Comparison of ENCODE assay signal across 1 cellular context in the genomic region with DNA sequence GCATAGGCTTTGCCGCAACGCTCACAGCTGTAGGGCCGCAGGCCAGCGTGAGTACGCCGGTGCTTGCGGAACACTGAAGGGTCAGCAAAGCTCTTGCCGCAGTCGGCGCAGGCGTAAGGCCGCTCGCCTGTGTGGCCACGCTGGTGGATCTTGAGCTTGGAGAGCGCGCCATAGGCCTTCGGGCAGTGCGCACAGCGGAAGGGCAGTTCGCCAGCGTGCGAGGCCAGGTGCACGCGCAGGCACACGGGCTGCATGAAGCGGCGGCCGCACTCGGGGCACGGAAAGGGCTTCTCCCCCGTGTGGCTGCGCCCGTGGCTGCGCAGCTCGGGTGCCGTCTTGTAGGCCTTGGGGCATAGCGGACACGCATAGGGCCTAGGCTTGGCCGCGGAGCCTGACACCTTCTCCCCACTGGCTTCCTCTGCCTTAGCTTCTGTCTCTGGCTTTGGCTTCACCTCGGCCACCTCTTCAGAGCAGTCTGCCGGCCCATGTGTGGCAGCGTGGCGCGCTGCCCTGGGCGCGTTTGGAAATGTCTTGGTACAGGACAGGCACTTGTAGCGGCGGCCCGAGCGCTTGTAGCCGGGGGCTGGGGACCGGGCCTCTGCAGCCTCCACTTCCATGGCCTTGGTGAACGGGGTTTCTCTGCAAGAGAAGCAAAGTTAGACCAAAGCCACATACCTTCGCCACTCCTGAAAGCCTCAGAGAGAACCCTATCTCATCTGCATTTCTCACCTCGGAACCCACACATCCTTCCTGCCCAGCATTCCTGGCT.
TF ChIP-seq lines count a peak whose summit lies in the region.

No MANE protein-coding gene starts in this region.

TF ChIP-seq in endothelial cell of umbilical vein, 7 proteins besides CTCF, POLR2A, EP300 and RAD21:
- TF ChIP-seq POLR2AphosphoS5 (IDR thresholded peaks at IDR 0.05; ENCODE audit: insufficient read depth, low read depth, low read length) (no peak), EZH2 (IDR thresholded peaks at IDR 0.05; ENCODE audit: borderline replicate concordance, low read depth, low read length, severe bottlenecking) (no peak), FOS (IDR thresholded peaks at IDR 0.05; ENCODE audit: borderline replicate concordance, insufficient read depth, low read length) (no peak), GATA2 (IDR thresholded peaks at IDR 0.05; ENCODE audit: insufficient read depth, insufficient read length, low read depth, low read length) (no peak), MYC (IDR thresholded peaks at IDR 0.05; ENCODE audit: low read depth, low read length) (no peak), JUN (IDR thresholded peaks at IDR 0.05; ENCODE audit: borderline replicate concordance, insufficient read depth, insufficient read length, low read depth) (no peak), MAX (IDR thresholded peaks at IDR 0.05; ENCODE audit: insufficient read depth, insufficient read length) (no peak)
